ENCODE assay signal across 18 cellular contexts in genomic region chr15:44438402-44438801, GRCh38. TPM values are rescaled to one million over a fixed set of nuclear protein-coding genes. Genes with fewer than 3 reads are reported as not detected.
DNase-seq lines count a peak whose midpoint lies in the region; ATAC-seq, FAIRE-seq and TF ChIP-seq lines count a peak whose summit lies in the region.
"Had no signal": no experiment of that assay in that cellular context is flagged by ENCODE, and none has a peak within 500 bp of the region (broad histone marks: within the 10 kb centered on the region; RNA-seq: fewer than 3 reads in every experiment).

No MANE protein-coding gene starts in this region.

- no peak overlapping the region for H3K9ac ChIP-seq in GM12878 (ENCODE audit: control insufficient read depth, insufficient read depth, low read length)

- no peaks in the 10 kb centered on the region for H3K4me1 ChIP-seq in GM12878 (ENCODE audit: control insufficient read depth, insufficient read depth, low read length)
- peaks cover 0 to 3% of the 10 kb centered on the region in 2 donors for H3K4me1 ChIP-seq in naive thymus-derived CD4-positive, alpha-beta T cell (ENCODE audit: control insufficient read depth in 2 of 2, insufficient read depth in 2 of 2, low read length in 2 of 2)
- peaks cover 11% of the 10 kb centered on the region for H3K4me1 ChIP-seq in foreskin keratinocyte

- in situ Hi-C loops in GM12878 (cut with MboI) = no loop called here

- no peak for TF ChIP-seq POLR2A in H54 (IDR thresholded peaks at IDR 0.05; ENCODE audit: low read depth, low read length)
- no peak for TF ChIP-seq POLR2A in GM12878 (IDR thresholded peaks at IDR 0.05; ENCODE audit: low read depth, low read length)

- H3K9me3 ChIP-seq in GM12878 (replicated peaks; ENCODE audit: control insufficient read depth, insufficient read depth, low read length) = peaks cover 5% of the 10 kb centered on the region
- H3K9me3 ChIP-seq in naive thymus-derived CD4-positive, alpha-beta T cell (ENCODE audit: control insufficient read depth in 2 of 3, low read length in 3 of 3) = no peaks in the 10 kb centered on the region

- H3K27ac ChIP-seq in GM12878 (ENCODE audit: control insufficient read depth, insufficient read depth) (no peak overlapping the region), foreskin keratinocyte (no peak overlapping the region)
- H3K27ac ChIP-seq in naive thymus-derived CD4-positive, alpha-beta T cell (ENCODE audit: low read depth, low read length) = no peak overlapping the region

- no peak overlapping the region for H2AFZ ChIP-seq in GM12878 (ENCODE audit: control insufficient read depth, low read depth, low read length)

- WGBS in GM12878 (ENCODE audit: insufficient coverage, insufficient replicate concordance, low lambda C conversion rate, missing lambda C conversion rate) = 81% methylated on average over 3 of the region's 3 CpGs

- H3K9me3 Mint-ChIP-seq in activated naive CD4-positive, alpha-beta T cell treated with anti-CD3 and anti-CD28 coated beads, Interleukin-2, amount 50 U/mL, for 24 hours = no peaks in the 10 kb centered on the region
- H3K9me3 Mint-ChIP-seq in activated naive CD4-positive, alpha-beta T cell treated with anti-CD3 and anti-CD28 coated beads, Interleukin-2, amount 50 U/mL, for 72 hours = peaks cover 0 to 10% of the 10 kb centered on the region in 2 donors
- peaks cover 0 to 4% (median 0%) of the 10 kb centered on the region in 11 donors for H3K9me3 Mint-ChIP-seq in naive thymus-derived CD4-positive, alpha-beta T cell

- CTCF ChIA-PET in GM12878 (lab: Yijun Ruan, JAX) = interaction anchor here (1.4 to 2.3 kb wide), 2 partner anchors 9 to 11 kb away, joined by 4 to 7 read pairs; partner anchors contain the start of gene CTDSPL2
- CTCF ChIA-PET in naive thymus-derived CD4-positive, alpha-beta T cell (lab: Charles Lee) = no interaction called here

- peaks cover 10% of the 10 kb centered on the region for H3K36me3 Mint-ChIP-seq in activated naive CD4-positive, alpha-beta T cell treated with anti-CD3 and anti-CD28 coated beads, Interleukin-2, amount 50 U/mL, for 24 hours
- peaks cover 11 to 42% of the 10 kb centered on the region in 2 donors for H3K36me3 Mint-ChIP-seq in activated naive CD4-positive, alpha-beta T cell treated with anti-CD3 and anti-CD28 coated beads, Interleukin-2, amount 50 U/mL, for 72 hours
- peaks cover 0 to 52% (median 34%) of the 10 kb centered on the region in 5 donors for H3K36me3 Mint-ChIP-seq in naive thymus-derived CD4-positive, alpha-beta T cell

- FAIRE-seq in H54 (lab: Jason Lieb, UNC) (peak; percentile 66), GM12878 (lab: Jason Lieb, UNC) (no peak)
- FAIRE-seq: A204.1, D721Med had no signal

- intact Hi-C loops in GM12878 (cut with micrococcal nuclease; ENCODE audit: unreplicated experiment) = no loop called here
- intact Hi-C loops in naive thymus-derived CD4-positive, alpha-beta T cell (cut with micrococcal nuclease) = no loop called here

- TF ChIP-seq CTCF in GM12878 (IDR thresholded peaks at IDR 0.05 in 2 of 3, conservative IDR thresholded peaks at IDR 0.05 in 1 of 3; ENCODE audit: control insufficient read depth in 2 of 3, extremely low read depth in 1 of 3, insufficient read depth in 1 of 3, low read depth in 3 of 3, low read length in 3 of 3) = no peak
- no peak for TF ChIP-seq CTCF in foreskin keratinocyte (conservative IDR thresholded peaks at IDR 0.05)

- TF ChIP-seq EP300 in GM12878 (IDR thresholded peaks at IDR 0.05; ENCODE audit: borderline replicate concordance in 1 of 2, control insufficient read depth in 1 of 2, low read depth in 2 of 2, low read length in 2 of 2) = no peak

- H3K27ac Mint-ChIP-seq in activated naive CD4-positive, alpha-beta T cell treated with anti-CD3 and anti-CD28 coated beads, Interleukin-2, amount 50 U/mL, for 24 hours = peak overlapping the region; percentile 30
- peak overlapping the region in 1 of 2 donors; percentile 67 for H3K27ac Mint-ChIP-seq in activated naive CD4-positive, alpha-beta T cell treated with anti-CD3 and anti-CD28 coated beads, Interleukin-2, amount 50 U/mL, for 72 hours
- peak overlapping the region in 7 of 9 donors; percentile 1 to 91 (median 21) for H3K27ac Mint-ChIP-seq in naive thymus-derived CD4-positive, alpha-beta T cell

- DNase-seq in activated naive CD4-positive, alpha-beta T cell treated with anti-CD3 and anti-CD28 coated beads, Interleukin-2, amount 50 U/mL, for 72 hours (ENCODE audit: low spot score in 2 of 2) = no peak
- DNase-seq in H54 (ENCODE audit: insufficient read length, low spot score) = no peak
- no peak for DNase-seq in GM12878 (ENCODE audit: low read depth, low spot score)
- DNase-seq in naive thymus-derived CD4-positive, alpha-beta T cell = no peak
- DNase-seq in dedifferentiated amniotic fluid mesenchymal stem cell (ENCODE audit: extremely low spot score) = no peak
- DNase-seq in foreskin keratinocyte = no peak
- DNase-seq in NCI-H2107 (lab: John Stamatoyannopoulos, UW) = no peak
- DNase-seq: HCEC 1CT, KBM-7, NCI-H187, NCI-H2227 treated with DMSO at 0.1 percent for 48 hours, NCI-H510A treated with DMSO at 0.1 percent for 48 hours, NCI-H82, OCI-M1, Right ventricle myocardium superior had no signal

- peaks cover 82% of the 10 kb centered on the region for H3K79me2 ChIP-seq in GM12878 (ENCODE audit: control insufficient read depth, insufficient read depth, low read length)

- RAD21 ChIA-PET in GM12878 (lab: Charles Lee; ENCODE audit: unreplicated experiment) = no interaction called here

- H3K4me1 Mint-ChIP-seq in activated naive CD4-positive, alpha-beta T cell treated with anti-CD3 and anti-CD28 coated beads, Interleukin-2, amount 50 U/mL, for 24 hours = peaks cover 60% of the 10 kb centered on the region
- peaks cover 37 to 75% (median 63%) of the 10 kb centered on the region in 7 donors for H3K4me1 Mint-ChIP-seq in naive thymus-derived CD4-positive, alpha-beta T cell

- no peaks in the 10 kb centered on the region for H4K20me1 ChIP-seq in GM12878 (ENCODE audit: control insufficient read depth, insufficient read depth)

- no peak for ATAC-seq in activated naive CD4-positive, alpha-beta T cell treated with anti-CD3 and anti-CD28 coated beads, Interleukin-2, amount 50 U/mL, for 72 hours
- ATAC-seq in GM12878 = no peak
- no peak for ATAC-seq in naive thymus-derived CD4-positive, alpha-beta T cell
- ATAC-seq in foreskin keratinocyte = no peak

- no peak overlapping the region for H3K4me2 ChIP-seq in GM12878 (ENCODE audit: control insufficient read depth, insufficient read depth)

- SMC1A ChIA-PET in GM12878 (lab: Charles Lee; ENCODE audit: uncharacterized antibody, unreplicated experiment) = interaction anchor here (0.6 to 1.8 kb wide), 2 partner anchors 9 to 99 kb away, joined by 4 to 5 read pairs; no protein-coding TSS in a partner anchor

- no peak overlapping the region for H3K4me3 ChIP-seq in GM12878
- no peak overlapping the region for H3K4me3 ChIP-seq in naive thymus-derived CD4-positive, alpha-beta T cell (ENCODE audit: low read length)

- BruUV-seq in GM12878 (replicated peaks; lab: Mats Ljungman, UMichigan) = TSS peak; percentile 36

- H3K36me3 ChIP-seq in GM12878 (ENCODE audit: control insufficient read depth in 2 of 2, insufficient read depth in 2 of 2, low read length in 1 of 2) = no peaks in the 10 kb centered on the region; a peak in 1 of 4 replicates
- H3K36me3 ChIP-seq in naive thymus-derived CD4-positive, alpha-beta T cell (ENCODE audit: control insufficient read depth in 2 of 3, insufficient read depth in 3 of 3, low read length in 3 of 3) = peaks cover 0 to 12% (median 0%) of the 10 kb centered on the region in 3 experiments

- H3K27me3 Mint-ChIP-seq in activated naive CD4-positive, alpha-beta T cell treated with anti-CD3 and anti-CD28 coated beads, Interleukin-2, amount 50 U/mL, for 24 hours = no peaks in the 10 kb centered on the region
- no peaks in the 10 kb centered on the region for H3K27me3 Mint-ChIP-seq in naive thymus-derived CD4-positive, alpha-beta T cell

- H3K27me3 ChIP-seq in GM12878 (replicated peaks in 1 of 2; ENCODE audit: control insufficient read depth in 2 of 2, insufficient read depth in 2 of 2, low read length in 1 of 2) = no peaks in the 10 kb centered on the region
- no peaks in the 10 kb centered on the region for H3K27me3 ChIP-seq in naive thymus-derived CD4-positive, alpha-beta T cell (ENCODE audit: control insufficient read depth in 2 of 2, insufficient read depth in 2 of 2, low read length in 2 of 2)
- no peaks in the 10 kb centered on the region for H3K27me3 ChIP-seq in foreskin keratinocyte

- TF ChIP-seq RAD21 in GM12878 (IDR thresholded peaks at IDR 0.05; ENCODE audit: insufficient read depth, low read depth, low read length) = no peak

- POLR2A ChIA-PET in GM12878 (lab: Charles Lee) = no interaction called here
- POLR2A ChIA-PET in naive thymus-derived CD4-positive, alpha-beta T cell (lab: Charles Lee) = no interaction called here

- peak overlapping the region; percentile 2 for H3K4me3 Mint-ChIP-seq in activated naive CD4-positive, alpha-beta T cell treated with anti-CD3 and anti-CD28 coated beads, Interleukin-2, amount 50 U/mL, for 24 hours
- peak overlapping the region in 5 of 10 donors; percentile 0 to 55 (median 38) for H3K4me3 Mint-ChIP-seq in naive thymus-derived CD4-positive, alpha-beta T cell

TF ChIP-seq in GM12878, 131 proteins besides CTCF, POLR2A, EP300 and RAD21 (continues in another document):
- no peak for TF ChIP-seq WRNIP1 (IDR thresholded peaks at IDR 0.05; ENCODE audit: borderline replicate concordance, low read depth, low read length)

RNA-seq across cellular contexts. Expression of gene CTDSPL2, which starts 11.0 kb away (rescaled TPM):
- total RNA-seq in activated naive CD4-positive, alpha-beta T cell treated with anti-CD3 and anti-CD28 coated beads, Interleukin-2, amount 50 U/mL, for 72 hours = 100 to 1,000 TPM in 1 of 2 donors, 10 to 100 TPM in 1; 84.9 to 107 TPM
- total RNA-seq in GM12878 (2013; cell fraction: nucleolus; rRNA removed) = 254 and 299 TPM in 2 replicates
- total RNA-seq in GM12878 (2014; rRNA removed) (71.0 and 77.1 TPM in 2 replicates), GM12878 (2014; rRNA removed; fragmentation: Illumina TruSeq; extraction: Trizol) (61.6 and 62.1 TPM in 2 replicates), GM12878 (2021) (48.0 and 49.5 TPM in 2 replicates), foreskin keratinocyte (37.2 and 37.7 TPM in 2 replicates)
- polyA plus RNA-seq in GM12878 (2011; ENCODE audit: low read depth) = 5.8 TPM
- polyA plus RNA-seq in GM12878 (2011; rRNA removed) (60.7 and 89.1 TPM in 2 replicates), GM12878 (2014; fragmentation: Illumina TruSeq; extraction: Trizol) (48.6 and 53.7 TPM in 2 replicates), GM12878 (2014; fragmentation: Nextera tagmentation; extraction: Ambion mirVana) (10 to 100 TPM; 10.7 to 14.3 TPM), GM12878 (2014; rRNA removed) (22.9 and 34.8 TPM in 2 replicates), GM12878 (2016; fragmentation: Nextera tagmentation; extraction: Ambion mirVana) (10 to 100 TPM; 41.0 to 41.3 TPM), foreskin keratinocyte (3.4 and 4.5 TPM in 2 replicates)
- 20.1 and 26.4 TPM in 2 replicates for polyA plus RNA-seq in GM12878 (2011; cell fraction: cytosol; rRNA removed)
- polyA plus RNA-seq in GM12878 (2011; cell fraction: nucleus; rRNA removed) = 26.3 and 34.2 TPM in 2 replicates
- 18.8 and 25.4 TPM in 2 replicates for polyA plus RNA-seq in GM12878 (2012)
- 94.8 and 152 TPM in 2 replicates for polyA minus RNA-seq in GM12878 (2011; rRNA and poly(A)+ RNA removed)
- polyA minus RNA-seq in GM12878 (2011; cell fraction: cytosol; rRNA and poly(A)+ RNA removed) = 37.2 and 47.1 TPM in 2 replicates
- 111 and 167 TPM in 2 replicates for polyA minus RNA-seq in GM12878 (2011; cell fraction: nucleus; rRNA and poly(A)+ RNA removed)
- 10 to 100 TPM; 60.3 to 81.8 (median 77.3) TPM for total RNA-seq in naive thymus-derived CD4-positive, alpha-beta T cell
- polyA plus RNA-seq in naive thymus-derived CD4-positive, alpha-beta T cell = 10 to 100 TPM; 40.8 to 42.3 TPM
